In the genomic region with DNA sequence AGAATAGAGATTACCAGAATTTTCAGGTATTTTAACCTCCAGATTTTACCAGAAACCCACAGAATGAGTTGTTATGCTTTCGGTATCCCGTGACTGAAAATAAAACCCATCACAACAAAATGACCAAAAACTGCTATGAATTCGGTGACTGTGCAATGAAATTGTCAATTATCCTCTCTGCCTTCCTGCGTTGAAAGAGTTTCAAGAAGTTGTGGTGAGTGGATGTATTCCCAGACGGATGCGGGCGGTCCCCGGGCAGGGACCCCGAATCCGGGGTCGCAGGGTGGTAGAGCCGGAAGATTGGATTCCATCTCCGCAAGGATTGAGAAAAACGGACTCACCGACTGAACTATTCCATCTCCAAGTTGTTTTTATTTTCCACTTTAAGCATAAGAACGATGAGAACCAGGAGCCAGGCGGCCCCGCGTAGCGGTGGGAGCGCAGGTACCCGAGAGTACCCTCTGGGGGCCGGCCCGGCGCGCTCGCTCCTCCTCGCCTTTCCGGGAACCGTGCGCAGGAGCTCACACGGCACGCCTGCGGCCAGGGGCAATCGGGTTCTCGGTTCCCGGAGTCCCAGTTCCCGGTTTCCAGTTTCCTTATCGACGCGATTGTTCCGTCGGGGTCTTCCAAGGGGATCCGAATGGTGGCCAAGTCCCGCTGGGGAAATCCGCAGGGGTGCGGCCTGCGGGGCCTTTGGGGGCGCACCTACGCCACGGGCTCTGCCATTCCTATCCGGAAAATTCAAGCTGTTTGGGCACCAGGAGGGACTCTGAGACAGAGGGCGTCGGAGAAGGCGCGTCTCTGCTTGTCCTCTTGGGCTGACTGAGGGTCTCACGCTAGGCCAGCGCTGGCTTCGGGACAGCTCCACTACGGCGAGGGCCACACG, we compare ENCODE assay signal across 8 cellular contexts.
DNase-seq lines count a peak whose midpoint lies in the region; ATAC-seq and TF ChIP-seq lines count a peak whose summit lies in the region.

No MANE protein-coding gene starts in this region.

- no peak overlapping the region for H3K27ac ChIP-seq in ACC112 (ENCODE audit: low read depth, low read length)
- H3K27ac ChIP-seq in HUES64 (ENCODE audit: low read depth, low read length) = no peak overlapping the region
- no peak overlapping the region for H3K27ac ChIP-seq in urinary bladder (ENCODE audit: low read depth)

- WGBS in HUES64 = 11% methylated on average over 62 of the region's 62 CpGs
- 10% methylated on average over 62 of the region's 62 CpGs for WGBS in urinary bladder

- no peak for DNase-seq in astrocyte of the spinal cord (ENCODE audit: low read depth, low spot score)
- peak; percentile 33 to 69 (median 61) for DNase-seq in mucosa of descending colon
- no peak for DNase-seq in DMS 273 treated with DMSO at 0.1 percent for 48 hours (lab: John Stamatoyannopoulos, UW)
- DNase-seq in posterior cingulate gyrus = no peak
- DNase-seq in kidney glomerular epithelial cell (lab: John Stamatoyannopoulos, UW) = no peak

- H3K4me3 ChIP-seq in ACC112 (ENCODE audit: low read depth, low read length) (peak overlapping the region; percentile 80), HUES64 (ENCODE audit: low read length) (peak overlapping the region; percentile 53), astrocyte of the spinal cord (ENCODE audit: low read depth, low read length) (peak overlapping the region; percentile 33), mucosa of descending colon (no peak overlapping the region), urinary bladder (ENCODE audit: low read depth, low read length) (peak overlapping the region; percentile 26)

- H3K9me3 ChIP-seq in HUES64 (ENCODE audit: insufficient read depth, low read depth, low read length) (no peaks in the 10 kb centered on the region), mucosa of descending colon (no peaks in the 10 kb centered on the region)

- in situ Hi-C loops in astrocyte of the spinal cord (cut with HindIII; ENCODE audit: low sequenced_read_pairs) = no loop called here

- H3K9ac ChIP-seq in HUES64 (ENCODE audit: low read depth, low read length) = no peak overlapping the region

- H3K4me1 ChIP-seq in ACC112 (ENCODE audit: control insufficient read depth, insufficient read depth, low read length, unreplicated experiment) = peaks cover 6% of the 10 kb centered on the region
- H3K4me1 ChIP-seq in HUES64 (ENCODE audit: insufficient read depth, low read length) = peaks cover 11% of the 10 kb centered on the region
- peaks cover 10% of the 10 kb centered on the region for H3K4me1 ChIP-seq in mucosa of descending colon (ENCODE audit: low read depth)
- no peaks in the 10 kb centered on the region for H3K4me1 ChIP-seq in urinary bladder (ENCODE audit: insufficient read depth)

- H3K27me3 ChIP-seq in ACC112 (ENCODE audit: insufficient read depth, low read length) = peaks cover 11% of the 10 kb centered on the region
- peaks cover 71% of the 10 kb centered on the region for H3K27me3 ChIP-seq in HUES64 (ENCODE audit: insufficient read depth, low read length)

- peak; percentile 32 for ATAC-seq in mucosa of descending colon

- H3K79me2 ChIP-seq in ACC112 (ENCODE audit: control insufficient read depth, insufficient read depth, low read length, unreplicated experiment) = no peaks in the 10 kb centered on the region

- H3K36me3 ChIP-seq in ACC112 (ENCODE audit: insufficient read depth, low read length) (no peaks in the 10 kb centered on the region), HUES64 (ENCODE audit: insufficient read depth, low read length) (no peaks in the 10 kb centered on the region), mucosa of descending colon (ENCODE audit: low read depth) (no peaks in the 10 kb centered on the region), urinary bladder (ENCODE audit: insufficient read depth) (no peaks in the 10 kb centered on the region)

- intact Hi-C loops in mucosa of descending colon (cut with DNase I, micrococcal nuclease) (no loop called here), posterior cingulate gyrus (cut with DNase I) (no loop called here)

- TF ChIP-seq CTCF in astrocyte of the spinal cord (IDR thresholded peaks at IDR 0.05; ENCODE audit: low read depth, low read length) (no peak), mucosa of descending colon (IDR thresholded peaks at IDR 0.05) (no peak)

- H2AFZ ChIP-seq in ACC112 (ENCODE audit: low read length, unreplicated experiment) = peak overlapping the region; percentile 99

Comparison
In these comparisons a context has a peak if more than half of its experiments do, and no peak if none do; other contexts are left out.
1. DNase-seq: peak in mucosa of descending colon (3 of 3); none in astrocyte of the spinal cord (single experiment), DMS 273 treated with DMSO at 0.1 percent for 48 hours (single experiment), posterior cingulate gyrus (0 of 10) and kidney glomerular epithelial cell (single experiment).